Comparison of ENCODE assay signal across 24 cellular contexts in genomic region chr6:6986373-6986772, GRCh38.
"Had no signal": no experiment of that assay in that cellular context is flagged by ENCODE, and none has a peak within 500 bp of the region (broad histone marks: within the 10 kb centered on the region; RNA-seq: fewer than 3 reads in every experiment).

No MANE protein-coding gene starts in this region.

- H3K4me3 Mint-ChIP-seq: effector memory CD8-positive, alpha-beta T cell; memory B cell; naive B cell; natural killer cell treated with Interleukin-12 subunit alpha and Interleukin-12 subunit beta and Interleukin-15 and Interleukin-18, amount 100 ng/mL, for 72 hours; neural crest cell; stimulated activated memory B cell treated with anti-CD40 and anti-IgM and Interleukin-4, amounts not matched to agents 10 μg/mL and 1 μg/mL and 100 μg/mL, for 72 hours; stimulated activated naive CD8-positive, alpha-beta T cell treated with anti-CD3 and anti-CD28 coated beads, Interleukin-15, Interleukin-2, amounts not matched to agents 100 ng/mL and 50 ng/mL, for 24 hours had no signal

- H3K36me3 ChIP-seq: gastroesophageal sphincter, heart left ventricle, neutrophil, pancreas, right lobe of liver, spleen, thoracic aorta, tibial nerve, upper lobe of left lung had no signal

- H3K27me3 Mint-ChIP-seq: naive B cell; stimulated activated memory B cell treated with anti-CD40 and anti-IgM and Interleukin-4, amounts not matched to agents 10 μg/mL and 1 μg/mL and 100 μg/mL, for 72 hours; stimulated activated naive CD8-positive, alpha-beta T cell treated with anti-CD3 and anti-CD28 coated beads, Interleukin-15, Interleukin-2, amounts not matched to agents 100 ng/mL and 50 ng/mL, for 24 hours had no signal

- H3K27me3 ChIP-seq: gastroesophageal sphincter, heart left ventricle, hepatocyte, neutrophil, pancreas, right lobe of liver, spleen, tibial nerve, upper lobe of left lung had no signal

- H3K4me3 ChIP-seq: gastroesophageal sphincter, heart left ventricle, hepatocyte, lung, mucosa of descending colon, pancreas, right lobe of liver, spleen, thoracic aorta, tibial nerve, upper lobe of left lung had no signal

- H3K9me3 Mint-ChIP-seq: effector memory CD8-positive, alpha-beta T cell; memory B cell; naive B cell; natural killer cell treated with Interleukin-12 subunit alpha and Interleukin-12 subunit beta and Interleukin-15 and Interleukin-18, amount 100 ng/mL, for 72 hours; neural crest cell; stimulated activated memory B cell treated with anti-CD40 and anti-IgM and Interleukin-4, amounts not matched to agents 10 μg/mL and 1 μg/mL and 100 μg/mL, for 72 hours; stimulated activated naive CD8-positive, alpha-beta T cell treated with anti-CD3 and anti-CD28 coated beads, Interleukin-15, Interleukin-2, amounts not matched to agents 100 ng/mL and 50 ng/mL, for 24 hours had no signal

- H3K4me1 ChIP-seq: gastroesophageal sphincter, pancreas, right lobe of liver, tibial nerve had no signal

- H3K4me2 ChIP-seq: hepatocyte had no signal

- H3K36me3 Mint-ChIP-seq: memory B cell; naive B cell; natural killer cell treated with Interleukin-12 subunit alpha and Interleukin-12 subunit beta and Interleukin-15 and Interleukin-18, amount 100 ng/mL, for 72 hours; stimulated activated memory B cell treated with anti-CD40 and anti-IgM and Interleukin-4, amounts not matched to agents 10 μg/mL and 1 μg/mL and 100 μg/mL, for 72 hours had no signal

- H3K27ac ChIP-seq: gastroesophageal sphincter, heart left ventricle, hepatocyte, neutrophil, pancreas, right lobe of liver, spleen, thoracic aorta, tibial nerve, upper lobe of left lung had no signal

- H3K9me3 ChIP-seq: gastroesophageal sphincter, heart left ventricle, mucosa of descending colon, neutrophil, pancreas, right lobe of liver, spleen, thoracic aorta, tibial nerve, upper lobe of left lung had no signal

- DNase-seq: cortex of kidney; effector memory CD8-positive, alpha-beta T cell; foreskin fibroblast; heart left ventricle; kidney; mucosa of descending colon; naive B cell; pancreas; right lobe of liver; spleen; stimulated activated CD4-positive, alpha-beta T cell treated with anti-CD3 and anti-CD28 coated beads, Interleukin-4, amount 100 ng/mL, for 4 hours; upper lobe of left lung had no signal

- H3K27ac Mint-ChIP-seq: effector memory CD8-positive, alpha-beta T cell; memory B cell; natural killer cell treated with Interleukin-12 subunit alpha and Interleukin-12 subunit beta and Interleukin-15 and Interleukin-18, amount 100 ng/mL, for 72 hours; stimulated activated memory B cell treated with anti-CD40 and anti-IgM and Interleukin-4, amounts not matched to agents 10 μg/mL and 1 μg/mL and 100 μg/mL, for 72 hours; stimulated activated naive CD8-positive, alpha-beta T cell treated with anti-CD3 and anti-CD28 coated beads, Interleukin-15, Interleukin-2, amounts not matched to agents 100 ng/mL and 50 ng/mL, for 24 hours had no signal

- H2AFZ ChIP-seq: hepatocyte had no signal

- H3K79me2 ChIP-seq: hepatocyte had no signal

- ATAC-seq: effector memory CD8-positive, alpha-beta T cell; esophagus mucosa; gastroesophageal sphincter; heart left ventricle; mucosa of descending colon; natural killer cell treated with Interleukin-12 subunit alpha and Interleukin-12 subunit beta and Interleukin-15 and Interleukin-18, amount 100 ng/mL, for 72 hours; pancreas; stimulated activated memory B cell treated with anti-CD40 and anti-IgM and Interleukin-4, amounts not matched to agents 10 μg/mL and 1 μg/mL and 100 μg/mL, for 72 hours had no signal
